In the genomic region with DNA sequence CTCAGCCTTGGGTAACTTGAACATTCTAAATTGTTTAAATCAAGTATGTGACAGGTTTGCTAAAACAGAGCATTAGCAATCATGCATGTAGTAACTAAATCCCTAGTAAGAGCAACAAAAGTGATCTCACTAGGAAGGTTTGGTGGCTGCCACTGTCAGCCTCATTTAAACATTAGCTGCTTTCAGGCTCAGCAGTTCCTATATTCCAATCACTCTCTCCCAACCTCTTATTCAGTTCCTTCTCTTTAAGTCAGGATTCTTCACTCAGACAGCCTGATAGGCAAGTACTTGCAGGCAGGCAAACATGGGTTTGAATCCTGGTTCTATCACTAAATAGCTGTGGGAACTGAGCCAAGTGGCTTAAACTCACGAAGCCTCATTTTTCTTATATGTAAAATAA, we compare ENCODE assay signal across 3 cellular contexts.
A peak's percentile ranks its signal among the peaks of the same experiment; 100 is the strongest.
TF ChIP-seq lines count a peak whose summit lies in the region.

No MANE protein-coding gene starts in this region.

TF ChIP-seq in SK-N-SH, 30 proteins besides CTCF, POLR2A, EP300 and RAD21:
- no peak for TF ChIP-seq TCF12 (IDR thresholded peaks at IDR 0.05)
- no peak for TF ChIP-seq GABPA (IDR thresholded peaks at IDR 0.05; ENCODE audit: low read depth)
- no peak for TF ChIP-seq RCOR1 (IDR thresholded peaks at IDR 0.05; ENCODE audit: low read length)
- TF ChIP-seq ELF1 (IDR thresholded peaks at IDR 0.05), result no peak
- no peak for TF ChIP-seq MXI1 (IDR thresholded peaks at IDR 0.05; ENCODE audit: low read depth, low read length)
- TF ChIP-seq EZH2phosphoT487 (IDR thresholded peaks at IDR 0.05; ENCODE audit: borderline replicate concordance, low read depth), result no peak
- TF ChIP-seq, protein P1, sequence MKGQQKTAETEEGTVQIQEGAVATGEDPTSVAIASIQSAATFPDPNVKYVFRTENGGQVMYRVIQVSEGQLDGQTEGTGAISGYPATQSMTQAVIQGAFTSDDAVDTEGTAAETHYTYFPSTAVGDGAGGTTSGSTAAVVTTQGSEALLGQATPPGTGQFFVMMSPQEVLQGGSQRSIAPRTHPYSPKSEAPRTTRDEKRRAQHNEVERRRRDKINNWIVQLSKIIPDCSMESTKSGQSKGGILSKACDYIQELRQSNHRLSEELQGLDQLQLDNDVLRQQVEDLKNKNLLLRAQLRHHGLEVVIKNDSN (IDR thresholded peaks at IDR 0.05; ENCODE audit: borderline replicate concordance, low read depth), result no peak
- TF ChIP-seq, protein P2, sequence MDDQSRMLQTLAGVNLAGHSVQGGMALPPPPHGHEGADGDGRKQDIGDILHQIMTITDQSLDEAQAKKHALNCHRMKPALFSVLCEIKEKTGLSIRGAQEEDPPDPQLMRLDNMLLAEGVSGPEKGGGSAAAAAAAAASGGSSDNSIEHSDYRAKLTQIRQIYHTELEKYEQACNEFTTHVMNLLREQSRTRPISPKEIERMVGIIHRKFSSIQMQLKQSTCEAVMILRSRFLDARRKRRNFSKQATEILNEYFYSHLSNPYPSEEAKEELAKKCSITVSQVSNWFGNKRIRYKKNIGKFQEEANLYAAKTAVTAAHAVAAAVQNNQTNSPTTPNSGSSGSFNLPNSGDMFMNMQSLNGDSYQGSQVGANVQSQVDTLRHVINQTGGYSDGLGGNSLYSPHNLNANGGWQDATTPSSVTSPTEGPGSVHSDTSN (IDR thresholded peaks at IDR 0.05), result no peak
- no peak for TF ChIP-seq GATA2 (CRISPR knock-in tag; IDR thresholded peaks at IDR 0.05)
- TF ChIP-seq TAF1 (IDR thresholded peaks at IDR 0.05; ENCODE audit: borderline replicate concordance, low read depth, low read length), result no peak
- TF ChIP-seq, protein P3, sequence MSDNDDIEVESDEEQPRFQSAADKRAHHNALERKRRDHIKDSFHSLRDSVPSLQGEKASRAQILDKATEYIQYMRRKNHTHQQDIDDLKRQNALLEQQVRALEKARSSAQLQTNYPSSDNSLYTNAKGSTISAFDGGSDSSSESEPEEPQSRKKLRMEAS (IDR thresholded peaks at IDR 0.05; ENCODE audit: low read depth), result no peak
- no peak for TF ChIP-seq POLR2AphosphoS5 (IDR thresholded peaks at IDR 0.05; ENCODE audit: low read depth, low read length)
- TF ChIP-seq FOSL2 (IDR thresholded peaks at IDR 0.05; ENCODE audit: borderline replicate concordance, low read depth), result no peak
- TF ChIP-seq, protein P4, sequence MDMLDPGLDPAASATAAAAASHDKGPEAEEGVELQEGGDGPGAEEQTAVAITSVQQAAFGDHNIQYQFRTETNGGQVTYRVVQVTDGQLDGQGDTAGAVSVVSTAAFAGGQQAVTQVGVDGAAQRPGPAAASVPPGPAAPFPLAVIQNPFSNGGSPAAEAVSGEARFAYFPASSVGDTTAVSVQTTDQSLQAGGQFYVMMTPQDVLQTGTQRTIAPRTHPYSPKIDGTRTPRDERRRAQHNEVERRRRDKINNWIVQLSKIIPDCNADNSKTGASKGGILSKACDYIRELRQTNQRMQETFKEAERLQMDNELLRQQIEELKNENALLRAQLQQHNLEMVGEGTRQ (IDR thresholded peaks at IDR 0.05; ENCODE audit: borderline replicate concordance, low read depth, low read length), result no peak
- TF ChIP-seq RXRA (IDR thresholded peaks at IDR 0.05; ENCODE audit: borderline replicate concordance, low read depth), result no peak
- TF ChIP-seq FOXM1 (IDR thresholded peaks at IDR 0.05; ENCODE audit: low read depth), result no peak
- no peak for TF ChIP-seq FOXJ3 (CRISPR knock-in tag; IDR thresholded peaks at IDR 0.05)

TF ChIP-seq in SK-N-SH treated with all-trans-retinoic acid at 6 μM for 48 hours, 23 proteins besides CTCF, POLR2A, EP300 and RAD21:
- TF ChIP-seq, protein P5, sequence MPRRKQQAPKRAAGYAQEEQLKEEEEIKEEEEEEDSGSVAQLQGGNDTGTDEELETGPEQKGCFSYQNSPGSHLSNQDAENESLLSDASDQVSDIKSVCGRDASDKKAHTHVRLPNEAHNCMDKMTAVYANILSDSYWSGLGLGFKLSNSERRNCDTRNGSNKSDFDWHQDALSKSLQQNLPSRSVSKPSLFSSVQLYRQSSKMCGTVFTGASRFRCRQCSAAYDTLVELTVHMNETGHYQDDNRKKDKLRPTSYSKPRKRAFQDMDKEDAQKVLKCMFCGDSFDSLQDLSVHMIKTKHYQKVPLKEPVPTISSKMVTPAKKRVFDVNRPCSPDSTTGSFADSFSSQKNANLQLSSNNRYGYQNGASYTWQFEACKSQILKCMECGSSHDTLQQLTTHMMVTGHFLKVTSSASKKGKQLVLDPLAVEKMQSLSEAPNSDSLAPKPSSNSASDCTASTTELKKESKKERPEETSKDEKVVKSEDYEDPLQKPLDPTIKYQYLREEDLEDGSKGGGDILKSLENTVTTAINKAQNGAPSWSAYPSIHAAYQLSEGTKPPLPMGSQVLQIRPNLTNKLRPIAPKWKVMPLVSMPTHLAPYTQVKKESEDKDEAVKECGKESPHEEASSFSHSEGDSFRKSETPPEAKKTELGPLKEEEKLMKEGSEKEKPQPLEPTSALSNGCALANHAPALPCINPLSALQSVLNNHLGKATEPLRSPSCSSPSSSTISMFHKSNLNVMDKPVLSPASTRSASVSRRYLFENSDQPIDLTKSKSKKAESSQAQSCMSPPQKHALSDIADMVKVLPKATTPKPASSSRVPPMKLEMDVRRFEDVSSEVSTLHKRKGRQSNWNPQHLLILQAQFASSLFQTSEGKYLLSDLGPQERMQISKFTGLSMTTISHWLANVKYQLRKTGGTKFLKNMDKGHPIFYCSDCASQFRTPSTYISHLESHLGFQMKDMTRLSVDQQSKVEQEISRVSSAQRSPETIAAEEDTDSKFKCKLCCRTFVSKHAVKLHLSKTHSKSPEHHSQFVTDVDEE (CRISPR knock-in tag; IDR thresholded peaks at IDR 0.05), result no peak
- TF ChIP-seq, protein P6, sequence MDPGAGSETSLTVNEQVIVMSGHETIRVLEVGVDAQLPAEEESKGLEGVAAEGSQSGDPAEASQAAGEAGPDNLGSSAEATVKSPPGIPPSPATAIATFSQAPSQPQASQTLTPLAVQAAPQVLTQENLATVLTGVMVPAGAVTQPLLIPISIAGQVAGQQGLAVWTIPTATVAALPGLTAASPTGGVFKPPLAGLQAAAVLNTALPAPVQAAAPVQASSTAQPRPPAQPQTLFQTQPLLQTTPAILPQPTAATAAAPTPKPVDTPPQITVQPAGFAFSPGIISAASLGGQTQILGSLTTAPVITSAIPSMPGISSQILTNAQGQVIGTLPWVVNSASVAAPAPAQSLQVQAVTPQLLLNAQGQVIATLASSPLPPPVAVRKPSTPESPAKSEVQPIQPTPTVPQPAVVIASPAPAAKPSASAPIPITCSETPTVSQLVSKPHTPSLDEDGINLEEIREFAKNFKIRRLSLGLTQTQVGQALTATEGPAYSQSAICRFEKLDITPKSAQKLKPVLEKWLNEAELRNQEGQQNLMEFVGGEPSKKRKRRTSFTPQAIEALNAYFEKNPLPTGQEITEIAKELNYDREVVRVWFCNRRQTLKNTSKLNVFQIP (CRISPR knock-in tag; IDR thresholded peaks at IDR 0.05; ENCODE audit: borderline replicate concordance, low read depth), result no peak
- TF ChIP-seq ISL1 (CRISPR knock-in tag; IDR thresholded peaks at IDR 0.05) (no peak), ESRRG (CRISPR knock-in tag; IDR thresholded peaks at IDR 0.05) (no peak), CSDC2 (CRISPR knock-in tag; IDR thresholded peaks at IDR 0.05) (no peak), ZFP30 (CRISPR knock-in tag; IDR thresholded peaks at IDR 0.05) (no peak), TOX (CRISPR knock-in tag; IDR thresholded peaks at IDR 0.05; ENCODE audit: borderline replicate concordance) (no peak), ARNTL (CRISPR knock-in tag; IDR thresholded peaks at IDR 0.05; ENCODE audit: borderline replicate concordance, low read depth) (no peak), ZNF565 (CRISPR knock-in tag; conservative IDR thresholded peaks at IDR 0.05; ENCODE audit: low read depth) (no peak), BACH2 (CRISPR knock-in tag; IDR thresholded peaks at IDR 0.05; ENCODE audit: borderline replicate concordance) (no peak), OSR1 (CRISPR knock-in tag; IDR thresholded peaks at IDR 0.05) (no peak), ZNF8 (CRISPR knock-in tag; IDR thresholded peaks at IDR 0.05) (no peak), GLIS3 (CRISPR knock-in tag; IDR thresholded peaks at IDR 0.05) (no peak), SNAI2 (CRISPR knock-in tag; IDR thresholded peaks at IDR 0.05) (no peak), ZFP3 (CRISPR knock-in tag; IDR thresholded peaks at IDR 0.05) (no peak)
- TF ChIP-seq, protein P7, sequence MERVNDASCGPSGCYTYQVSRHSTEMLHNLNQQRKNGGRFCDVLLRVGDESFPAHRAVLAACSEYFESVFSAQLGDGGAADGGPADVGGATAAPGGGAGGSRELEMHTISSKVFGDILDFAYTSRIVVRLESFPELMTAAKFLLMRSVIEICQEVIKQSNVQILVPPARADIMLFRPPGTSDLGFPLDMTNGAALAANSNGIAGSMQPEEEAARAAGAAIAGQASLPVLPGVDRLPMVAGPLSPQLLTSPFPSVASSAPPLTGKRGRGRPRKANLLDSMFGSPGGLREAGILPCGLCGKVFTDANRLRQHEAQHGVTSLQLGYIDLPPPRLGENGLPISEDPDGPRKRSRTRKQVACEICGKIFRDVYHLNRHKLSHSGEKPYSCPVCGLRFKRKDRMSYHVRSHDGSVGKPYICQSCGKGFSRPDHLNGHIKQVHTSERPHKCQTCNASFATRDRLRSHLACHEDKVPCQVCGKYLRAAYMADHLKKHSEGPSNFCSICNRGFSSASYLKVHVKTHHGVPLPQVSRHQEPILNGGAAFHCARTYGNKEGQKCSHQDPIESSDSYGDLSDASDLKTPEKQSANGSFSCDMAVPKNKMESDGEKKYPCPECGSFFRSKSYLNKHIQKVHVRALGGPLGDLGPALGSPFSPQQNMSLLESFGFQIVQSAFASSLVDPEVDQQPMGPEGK (CRISPR knock-in tag; IDR thresholded peaks at IDR 0.05; ENCODE audit: borderline replicate concordance), result no peak
TF ChIP-seq in SK-N-SH treated with all-trans-retinoic acid at 6 μM for 48 hours: peak in this region for 0.

TF ChIP-seq in K562, 482 proteins besides CTCF, POLR2A, EP300 and RAD21:
- TF ChIP-seq ZNF766 (CRISPR knock-in tag; conservative IDR thresholded peaks at IDR 0.05) (0 out of 2 replicates have a peak, but pooled peaks have one; percentile 11), NFIC (IDR thresholded peaks at IDR 0.05) (peak; percentile 56), ZNF644 (tag; IDR thresholded peaks at IDR 0.05; ENCODE audit: low read depth) (0 out of 2 replicates have a peak, but pooled peaks have one; percentile 44), RBBP5 (IDR thresholded peaks at IDR 0.05; ENCODE audit: borderline replicate concordance, insufficient read depth, low read length, poor library complexity, severe bottlenecking) (peak; percentile 31)
- TF ChIP-seq, protein P8, sequence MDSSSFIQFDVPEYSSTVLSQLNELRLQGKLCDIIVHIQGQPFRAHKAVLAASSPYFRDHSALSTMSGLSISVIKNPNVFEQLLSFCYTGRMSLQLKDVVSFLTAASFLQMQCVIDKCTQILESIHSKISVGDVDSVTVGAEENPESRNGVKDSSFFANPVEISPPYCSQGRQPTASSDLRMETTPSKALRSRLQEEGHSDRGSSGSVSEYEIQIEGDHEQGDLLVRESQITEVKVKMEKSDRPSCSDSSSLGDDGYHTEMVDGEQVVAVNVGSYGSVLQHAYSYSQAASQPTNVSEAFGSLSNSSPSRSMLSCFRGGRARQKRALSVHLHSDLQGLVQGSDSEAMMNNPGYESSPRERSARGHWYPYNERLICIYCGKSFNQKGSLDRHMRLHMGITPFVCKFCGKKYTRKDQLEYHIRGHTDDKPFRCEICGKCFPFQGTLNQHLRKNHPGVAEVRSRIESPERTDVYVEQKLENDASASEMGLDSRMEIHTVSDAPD (CRISPR knock-in tag; IDR thresholded peaks at IDR 0.05), result 0 out of 2 replicates have a peak, but pooled peaks have one; percentile 20
- TF ChIP-seq, protein P4 (CRISPR knock-in tag; IDR thresholded peaks at IDR 0.05), result no peak
